ENCODE assay signal across 8 cellular contexts in genomic region chr14:73458219-73458976, GRCh38. TPM values are rescaled to one million over a fixed set of nuclear protein-coding genes. Genes with fewer than 3 reads are reported as not detected.
DNase-seq lines count a peak whose midpoint lies in the region; ATAC-seq and TF ChIP-seq lines count a peak whose summit lies in the region.

Gene NUMB (minus strand): TSS chr14:73458546. CDS start chr14:73355751, 102,795 bp downstream.

- intact Hi-C loops in activated T-helper 2 cell treated with anti-CD3 and anti-CD28 coated beads, Interferon-gamma antibody, Interleukin-2, Interleukin-4, amounts not matched to agents 10 μg/mL and 5 μg/mL and 100 μg/mL, durations not matched to agents 14 hours and 24 hours and 36 hours (cut with micrococcal nuclease) = loop anchor here (1.0 to 2.0 kb wide), 2 partner anchors 9 to 32 kb away; partner anchors contain the start of gene RIOX1

- peak; percentile 95 for ATAC-seq in RWPE2 (ENCODE audit: low read depth)
- peak; percentile 97 for ATAC-seq in naive thymus-derived CD8-positive, alpha-beta T cell

- H3K4me3 ChIP-seq in RWPE2 (ENCODE audit: severe bottlenecking) = peak within 1 kb of the TSS; percentile 70
- H3K4me3 ChIP-seq in fibroblast of mammary gland (ENCODE audit: control insufficient read depth, low read depth, low read length) = peak within 1 kb of the TSS; percentile 87

- no peaks in the 10 kb centered on the region for H3K27me3 Mint-ChIP-seq in activated T-helper 2 cell treated with anti-CD3 and anti-CD28 coated beads, Interferon-gamma antibody, Interleukin-2, Interleukin-4, amounts not matched to agents 10 μg/mL and 5 μg/mL and 100 μg/mL, durations not matched to agents 14 hours and 24 hours and 36 hours (ENCODE audit: low read depth)
- H3K27me3 Mint-ChIP-seq in naive thymus-derived CD8-positive, alpha-beta T cell = peaks cover 0 to 2% (median 0%) of the 10 kb centered on the region in 5 donors

- H3K36me3 ChIP-seq in RWPE2 (ENCODE audit: low read depth) = no peaks in the 10 kb centered on the region

- peaks cover 4% of the 10 kb centered on the region for H3K36me3 Mint-ChIP-seq in activated T-helper 2 cell treated with anti-CD3 and anti-CD28 coated beads, Interferon-gamma antibody, Interleukin-2, Interleukin-4, amounts not matched to agents 10 μg/mL and 5 μg/mL and 100 μg/mL, durations not matched to agents 14 hours and 24 hours and 36 hours (ENCODE audit: low read depth)
- H3K36me3 Mint-ChIP-seq in naive thymus-derived CD8-positive, alpha-beta T cell = no peaks in the 10 kb centered on the region

- H3K9me3 ChIP-seq in RWPE2 (ENCODE audit: severe bottlenecking) = no peaks in the 10 kb centered on the region

- peak within 1 kb of the TSS; percentile 66 for H3K27ac ChIP-seq in RWPE2 (ENCODE audit: poor library complexity, severe bottlenecking)

- H3K27ac Mint-ChIP-seq in activated T-helper 2 cell treated with anti-CD3 and anti-CD28 coated beads, Interferon-gamma antibody, Interleukin-2, Interleukin-4, amounts not matched to agents 10 μg/mL and 5 μg/mL and 100 μg/mL, durations not matched to agents 14 hours and 24 hours and 36 hours = peak within 1 kb of the TSS; percentile 86
- H3K27ac Mint-ChIP-seq in naive thymus-derived CD8-positive, alpha-beta T cell = peak within 1 kb of the TSS; percentile 92 to 98 (median 96)

- no peaks in the 10 kb centered on the region for H3K27me3 ChIP-seq in RWPE2 (ENCODE audit: insufficient read depth, poor library complexity, severe bottlenecking)

- H3K9me3 Mint-ChIP-seq in activated T-helper 2 cell treated with anti-CD3 and anti-CD28 coated beads, Interferon-gamma antibody, Interleukin-2, Interleukin-4, amounts not matched to agents 10 μg/mL and 5 μg/mL and 100 μg/mL, durations not matched to agents 14 hours and 24 hours and 36 hours = no peaks in the 10 kb centered on the region
- H3K9me3 Mint-ChIP-seq in naive thymus-derived CD8-positive, alpha-beta T cell = no peaks in the 10 kb centered on the region

- no peak for TF ChIP-seq CTCF in RWPE2 (IDR thresholded peaks at IDR 0.05; ENCODE audit: poor library complexity, severe bottlenecking)
- TF ChIP-seq CTCF in fibroblast of mammary gland (conservative IDR thresholded peaks at IDR 0.05; ENCODE audit: control insufficient read depth, insufficient read depth, low read depth, low read length) = no peak

- POLR2A ChIA-PET in naive thymus-derived CD8-positive, alpha-beta T cell (lab: Charles Lee) = interaction anchor here (0.6 to 3.2 kb wide), 15 partner anchors 10 to 1716 kb away, joined by 3 to 21 read pairs (median 4); partner anchors contain the start of genes ACOT2, ACOT6, DCAF4 and PSEN1

- DNase-seq in EL (peak; percentile 100), H4 (ENCODE audit: low spot score) (peak; percentile 99), LoVo (ENCODE audit: low spot score) (peak; percentile 99), RWPE2 (ENCODE audit: low spot score) (peak; percentile 100), fibroblast of mammary gland (ENCODE audit: low read depth) (peak; percentile 100)
- DNase-seq in activated T-helper 2 cell treated with anti-CD3 and anti-CD28 coated beads, Interferon-gamma antibody, Interleukin-2, Interleukin-4, amounts not matched to agents 10 μg/mL and 5 μg/mL and 100 μg/mL, durations not matched to agents 14 hours and 24 hours and 36 hours (ENCODE audit: low spot score) = peak; percentile 97
- peak; percentile 83 to 99 (median 96) for DNase-seq in naive thymus-derived CD8-positive, alpha-beta T cell
- DNase-seq in stimulated activated naive CD4-positive, alpha-beta T cell (lab: John Stamatoyannopoulos, UW) = peak; percentile 84 to 98 (median 96)

- peaks cover 40% of the 10 kb centered on the region for H3K4me1 ChIP-seq in RWPE2 (ENCODE audit: insufficient read depth, poor library complexity, severe bottlenecking)

- peaks cover 45% of the 10 kb centered on the region for H3K4me1 Mint-ChIP-seq in activated T-helper 2 cell treated with anti-CD3 and anti-CD28 coated beads, Interferon-gamma antibody, Interleukin-2, Interleukin-4, amounts not matched to agents 10 μg/mL and 5 μg/mL and 100 μg/mL, durations not matched to agents 14 hours and 24 hours and 36 hours (ENCODE audit: low read depth)
- H3K4me1 Mint-ChIP-seq in naive thymus-derived CD8-positive, alpha-beta T cell = peaks cover 21 to 47% (median 40%) of the 10 kb centered on the region in 4 donors

- peak within 1 kb of the TSS; percentile 91 for H3K4me3 Mint-ChIP-seq in activated T-helper 2 cell treated with anti-CD3 and anti-CD28 coated beads, Interferon-gamma antibody, Interleukin-2, Interleukin-4, amounts not matched to agents 10 μg/mL and 5 μg/mL and 100 μg/mL, durations not matched to agents 14 hours and 24 hours and 36 hours (ENCODE audit: low read depth)
- peak within 1 kb of the TSS; percentile 89 to 100 (median 98) for H3K4me3 Mint-ChIP-seq in naive thymus-derived CD8-positive, alpha-beta T cell

RNA-seq across cellular contexts. Expression of gene NUMB, which starts in this region (rescaled TPM):
- 13.2 and 16.1 TPM in 2 replicates for total RNA-seq in H4 (2014; rRNA removed; shearing (Covaris generic))
- 52.4 and 66.1 TPM in 2 replicates for total RNA-seq in activated T-helper 2 cell treated with anti-CD3 and anti-CD28 coated beads, Interferon-gamma antibody, Interleukin-2, Interleukin-4, amounts not matched to agents 10 μg/mL and 5 μg/mL and 100 μg/mL, durations not matched to agents 14 hours and 24 hours and 36 hours
- 10 to 100 TPM; 46.8 to 51.2 TPM for total RNA-seq in naive thymus-derived CD8-positive, alpha-beta T cell
- 10 to 100 TPM; 24.5 to 34.7 (median 30.6) TPM for polyA plus RNA-seq in naive thymus-derived CD8-positive, alpha-beta T cell

Comparison
In these comparisons a context has a peak if more than half of its experiments do, and no peak if none do; other contexts are left out.
1. Peak in every context shown above with its lines: DNase-seq, ATAC-seq, H3K4me3 ChIP-seq and H3K27ac ChIP-seq.